Comparison of ENCODE assay signal across 8 cellular contexts in genomic region chr1:5514519-5515183, GRCh38.
DNase-seq lines count a peak whose midpoint lies in the region; ATAC-seq and TF ChIP-seq lines count a peak whose summit lies in the region.

No MANE protein-coding gene starts in this region.

- H3K4me1 Mint-ChIP-seq in HFFc6 (ENCODE audit: low read depth) (no peaks in the 10 kb centered on the region), endodermal cell (peaks cover 19% of the 10 kb centered on the region)

- no peak overlapping the region for H3K27ac Mint-ChIP-seq in HFFc6
- no peak overlapping the region for H3K27ac Mint-ChIP-seq in endodermal cell

- no peak overlapping the region for H3K4me3 ChIP-seq in endodermal cell (ENCODE audit: low read length)

- H3K27me3 Mint-ChIP-seq in HFFc6 (ENCODE audit: insufficient read depth) (peaks cover 5% of the 10 kb centered on the region), endodermal cell (ENCODE audit: insufficient read depth) (peaks cover 17% of the 10 kb centered on the region)

- H3K4me3 Mint-ChIP-seq in HFFc6 = no peak overlapping the region
- H3K4me3 Mint-ChIP-seq in endodermal cell = no peak overlapping the region

- no peaks in the 10 kb centered on the region for H3K9me3 Mint-ChIP-seq in HFFc6
- peaks cover 27% of the 10 kb centered on the region for H3K9me3 Mint-ChIP-seq in endodermal cell

- peak; percentile 61 for DNase-seq in DMS153 (lab: John Stamatoyannopoulos, UW)
- DNase-seq in HFFc6 = peak; percentile 27
- DNase-seq in NCI-H82 (lab: John Stamatoyannopoulos, UW) = peak; percentile 79
- peak; percentile 33 to 45 for DNase-seq in activated CD8-positive, alpha-beta memory T cell treated with anti-CD3 and anti-CD28 coated beads for 4 hours (ENCODE audit: low read depth in 2 of 2)
- DNase-seq in endodermal cell = peak; percentile 92
- peak; percentile 34 for DNase-seq in myocyte (ENCODE audit: low read depth)
- DNase-seq in stimulated activated CD8-positive, alpha-beta memory T cell treated with anti-CD3 and anti-CD28 coated beads, Interleukin-7, amount 100 ng/mL, for 48 hours (ENCODE audit: extremely low read depth in 1 of 2, low read depth in 1 of 2) = peak; percentile 8 to 36

- H3K36me3 Mint-ChIP-seq in HFFc6 (ENCODE audit: low read depth) (no peaks in the 10 kb centered on the region), endodermal cell (ENCODE audit: low read depth) (peaks cover 1% of the 10 kb centered on the region)

- H3K4me1 ChIP-seq in endodermal cell (ENCODE audit: control insufficient read depth, insufficient read depth, low read length) = peaks cover 6% of the 10 kb centered on the region

- peak; percentile 100 for TF ChIP-seq CTCF in HFFc6 (IDR thresholded peaks at IDR 0.05)
- TF ChIP-seq CTCF in endodermal cell (conservative IDR thresholded peaks at IDR 0.05) = peak; percentile 100

- no peak overlapping the region for H3K27ac ChIP-seq in endodermal cell (ENCODE audit: low read depth, low read length)

- H3K27me3 ChIP-seq in endodermal cell (ENCODE audit: control insufficient read depth, insufficient read depth, low read length, poor library complexity, severe bottlenecking) = no peaks in the 10 kb centered on the region

- WGBS in endodermal cell (ENCODE audit: insufficient coverage in 1 of 2, insufficient read length in 1 of 2), 2 experiments = 34 to 39% methylated on average over 4 to 12 of the region's 13 CpGs

- H3K9ac ChIP-seq in endodermal cell (ENCODE audit: extremely low read depth, low read length, poor library complexity, severe bottlenecking) = no peak overlapping the region

- ATAC-seq in GM19328 (IDR thresholded peaks at IDR 0.05; ENCODE audit: unreplicated experiment) = no peak

- peaks cover 25% of the 10 kb centered on the region for H3K9me3 ChIP-seq in endodermal cell (ENCODE audit: control insufficient read depth, low read length)

- H3K36me3 ChIP-seq in endodermal cell (ENCODE audit: control insufficient read depth, insufficient read depth, low read length) = no peaks in the 10 kb centered on the region

Comparison
In these comparisons a context has a peak if more than half of its experiments do, and no peak if none do; other contexts are left out.
1. DNase-seq: peak in every context shown above with its lines; median percentile 92 in endodermal cell; 79 in NCI-H82; 61 in DMS153; 39 in activated CD8-positive, alpha-beta memory T cell treated with anti-CD3 and anti-CD28 coated beads for 4 hours; 34 in myocyte; 27 in HFFc6; 22 in stimulated activated CD8-positive, alpha-beta memory T cell treated with anti-CD3 and anti-CD28 coated beads, Interleukin-7, amount 100 ng/mL, for 48 hours.